In genomic region chr14:61269321-61270083, GRCh38 we compare ENCODE assay signal across 8 cellular contexts. TPM values are rescaled to one million over a fixed set of nuclear protein-coding genes. Genes with fewer than 3 reads are reported as not detected.
DNase-seq lines count a peak whose midpoint lies in the region; ATAC-seq and TF ChIP-seq lines count a peak whose summit lies in the region.

No MANE protein-coding gene starts in this region.

- H3K36me3 Mint-ChIP-seq in CD4-positive, alpha-beta T cell (ENCODE audit: low read depth) = no peaks in the 10 kb centered on the region
- H3K36me3 Mint-ChIP-seq in activated CD8-positive, alpha-beta T cell treated with anti-CD3 and anti-CD28 coated beads for 36 hours (ENCODE audit: low read depth) = no peaks in the 10 kb centered on the region

- no peak overlapping the region for H2BK120ac ChIP-seq in mesenchymal stem cell (ENCODE audit: low read depth, low read length)

- H3K4me3 Mint-ChIP-seq in CD4-positive, alpha-beta T cell = peak overlapping the region; percentile 42
- peak overlapping the region; percentile 68 for H3K4me3 Mint-ChIP-seq in activated CD8-positive, alpha-beta T cell treated with anti-CD3 and anti-CD28 coated beads for 36 hours

- intact Hi-C loops in CD4-positive, alpha-beta T cell (cut with DNase I, micrococcal nuclease) = loop anchor here (1.0 to 2.0 kb wide), 6 partner anchors 16 to 858 kb away; no protein-coding TSS in a partner anchor
- intact Hi-C loops in activated CD8-positive, alpha-beta T cell treated with anti-CD3 and anti-CD28 coated beads for 36 hours (cut with micrococcal nuclease) = loop anchor here (5.0 to 10.0 kb wide), 2 partner anchors 568 to 855 kb away; no protein-coding TSS in a partner anchor

- no peak overlapping the region for H3K27ac ChIP-seq in CD4-positive, alpha-beta T cell (ENCODE audit: low read depth, low read length)
- H3K27ac ChIP-seq in HL-60 (replicated peaks) = no peak overlapping the region
- H3K27ac ChIP-seq in mesenchymal stem cell (ENCODE audit: low read length, poor library complexity, severe bottlenecking) = no peak overlapping the region

- no peak overlapping the region for H3K27ac Mint-ChIP-seq in CD4-positive, alpha-beta T cell
- H3K27ac Mint-ChIP-seq in activated CD8-positive, alpha-beta T cell treated with anti-CD3 and anti-CD28 coated beads for 36 hours = no peak overlapping the region

- H4K91ac ChIP-seq in mesenchymal stem cell (ENCODE audit: low read length) = no peak overlapping the region

- H3K79me1 ChIP-seq in mesenchymal stem cell (replicated peaks; ENCODE audit: low read length, poor library complexity, severe bottlenecking) = no peaks in the 10 kb centered on the region

- POLR2A ChIA-PET in CD4-positive, alpha-beta T cell (lab: Charles Lee) = interaction anchor here (0.5 kb wide), 1 partner anchor 8 kb away, joined by 4 read pairs; no protein-coding TSS in a partner anchor
- POLR2A ChIA-PET in activated CD8-positive, alpha-beta T cell treated with anti-CD3 and anti-CD28 coated beads for 36 hours (lab: Charles Lee) = interaction anchor here (0.9 kb wide), 1 partner anchor 11 kb away, joined by 3 read pairs; the partner anchor contains the start of gene TMEM30B

- 15% methylated on average over 15 of the region's 21 CpGs for WGBS in mesenchymal stem cell

- H4K8ac ChIP-seq in mesenchymal stem cell (ENCODE audit: low read length) = no peak overlapping the region

- H2BK15ac ChIP-seq in mesenchymal stem cell (ENCODE audit: low read depth, poor library complexity, severe bottlenecking) = no peak overlapping the region

- H2AFZ ChIP-seq in mesenchymal stem cell (ENCODE audit: low read depth, low read length) = no peak overlapping the region

- H2BK5ac ChIP-seq in mesenchymal stem cell (ENCODE audit: low read depth, low read length, poor library complexity, severe bottlenecking) = no peak overlapping the region

- H3K9me3 Mint-ChIP-seq in CD4-positive, alpha-beta T cell = no peaks in the 10 kb centered on the region
- no peaks in the 10 kb centered on the region for H3K9me3 Mint-ChIP-seq in activated CD8-positive, alpha-beta T cell treated with anti-CD3 and anti-CD28 coated beads for 36 hours

- peak overlapping the region; percentile 98 for H3K4me2 ChIP-seq in mesenchymal stem cell (ENCODE audit: low read length, poor library complexity, severe bottlenecking)

- no peaks in the 10 kb centered on the region for H3K36me3 ChIP-seq in mesenchymal stem cell (ENCODE audit: control insufficient read depth in 1 of 2, insufficient read depth in 2 of 2, low read depth in 1 of 2, low read length in 2 of 2)

- H3K9ac ChIP-seq in mesenchymal stem cell (ENCODE audit: low read length) = peak overlapping the region; percentile 76

- no peak overlapping the region for H3K4ac ChIP-seq in mesenchymal stem cell (ENCODE audit: low read depth in 1 of 2, low read length in 2 of 2)

- H3K9me3 ChIP-seq in CD4-positive, alpha-beta T cell (ENCODE audit: control insufficient read depth, low read length) = no peaks in the 10 kb centered on the region
- H3K9me3 ChIP-seq in mesenchymal stem cell (ENCODE audit: control insufficient read depth, low read length) = no peaks in the 10 kb centered on the region

- DNase-seq in CD4-positive, alpha-beta T cell = peak; percentile 61 to 77 (median 67)
- DNase-seq in HL-60 (ENCODE audit: low read depth in 1 of 2, low spot score in 1 of 2) = peak; percentile 4 to 51
- DNase-seq in NCI-H774 (lab: John Stamatoyannopoulos, UW) = peak; percentile 64
- peak; percentile 94 for DNase-seq in activated CD8-positive, alpha-beta T cell treated with anti-CD3 and anti-CD28 coated beads for 36 hours
- peak; percentile 57 for DNase-seq in effector CD4-positive, alpha-beta T cell
- DNase-seq in mesenchymal stem cell = peak; percentile 73
- DNase-seq in stimulated activated CD8-positive, alpha-beta memory T cell treated with anti-CD3 and anti-CD28 coated beads, Interleukin-15, amount 100 ng/mL, for 1 hour (ENCODE audit: low read depth) = peak; percentile 63

- no peak overlapping the region for H3K18ac ChIP-seq in mesenchymal stem cell (ENCODE audit: low read depth in 1 of 2, low read length in 2 of 2)

- no peak overlapping the region for H2AK5ac ChIP-seq in mesenchymal stem cell (ENCODE audit: low read length, severe bottlenecking)

- H3K23ac ChIP-seq in mesenchymal stem cell (ENCODE audit: low read length in 2 of 2) = no peak overlapping the region

- ATAC-seq in CD4-positive, alpha-beta T cell (ENCODE audit: poor library complexity) = peak; percentile 97
- peak; percentile 90 for ATAC-seq in GM19463 (IDR thresholded peaks at IDR 0.05; ENCODE audit: unreplicated experiment)
- peak; percentile 99 for ATAC-seq in activated CD8-positive, alpha-beta T cell treated with anti-CD3 and anti-CD28 coated beads for 36 hours

- H3K4me3 ChIP-seq in HL-60 (replicated peaks; ENCODE audit: insufficient read depth, low read length) = peak overlapping the region; percentile 25
- H3K4me3 ChIP-seq in mesenchymal stem cell (ENCODE audit: insufficient read depth in 1 of 2, low read depth in 1 of 2, low read length in 2 of 2) = peak overlapping the region; percentile 50 to 75

- peaks cover 25% of the 10 kb centered on the region for H3K27me3 ChIP-seq in CD4-positive, alpha-beta T cell (ENCODE audit: control insufficient read depth, insufficient read depth, low read length)
- H3K27me3 ChIP-seq in HL-60 (ENCODE audit: insufficient read depth, poor library complexity, severe bottlenecking) (peaks cover 18% of the 10 kb centered on the region), mesenchymal stem cell (ENCODE audit: control insufficient read depth in 1 of 2, insufficient read depth in 1 of 2, low read length in 2 of 2) (peaks cover 0 to 17% of the 10 kb centered on the region in 2 experiments)

- H3K27me3 Mint-ChIP-seq in CD4-positive, alpha-beta T cell = peaks cover 60% of the 10 kb centered on the region
- H3K27me3 Mint-ChIP-seq in activated CD8-positive, alpha-beta T cell treated with anti-CD3 and anti-CD28 coated beads for 36 hours = peaks cover 28% of the 10 kb centered on the region

- TF ChIP-seq CTCF in CD4-positive, alpha-beta T cell (IDR thresholded peaks at IDR 0.05) = peak; percentile 82
- peak; percentile 64 for TF ChIP-seq CTCF in HL-60 (IDR thresholded peaks at IDR 0.05; ENCODE audit: insufficient read depth, low read length)
- peak; percentile 81 for TF ChIP-seq CTCF in activated CD8-positive, alpha-beta T cell treated with anti-CD3 and anti-CD28 coated beads for 36 hours (IDR thresholded peaks at IDR 0.05)

- CTCF ChIA-PET in CD4-positive, alpha-beta T cell (lab: Charles Lee) = interaction anchor here (0.6 to 2.1 kb wide), 8 partner anchors 11 to 568 kb away, joined by 3 to 10 read pairs (median 4); partner anchors contain the start of gene TMEM30B
- CTCF ChIA-PET in activated CD8-positive, alpha-beta T cell treated with anti-CD3 and anti-CD28 coated beads for 36 hours (lab: Charles Lee) = interaction anchor here (0.6 to 6.7 kb wide), 21 partner anchors 9 to 857 kb away, joined by 3 to 61 read pairs (median 4); partner anchors contain the start of gene TMEM30B

- H3K14ac ChIP-seq in mesenchymal stem cell (ENCODE audit: low read length in 2 of 2) = no peak overlapping the region

- H3K4me1 ChIP-seq in mesenchymal stem cell (ENCODE audit: control insufficient read depth, insufficient read depth, low read depth, low read length) = peaks cover 1% of the 10 kb centered on the region

- peaks cover 5% of the 10 kb centered on the region for H3K4me1 Mint-ChIP-seq in CD4-positive, alpha-beta T cell (ENCODE audit: low read depth)
- H3K4me1 Mint-ChIP-seq in activated CD8-positive, alpha-beta T cell treated with anti-CD3 and anti-CD28 coated beads for 36 hours (ENCODE audit: low read depth) = no peaks in the 10 kb centered on the region

- no peak overlapping the region for H2BK12ac ChIP-seq in mesenchymal stem cell (ENCODE audit: low read length in 2 of 2)

RNA-seq across cellular contexts. Expression of gene TMEM30B, which starts 11.6 kb away (rescaled TPM):
- total RNA-seq in CD4-positive, alpha-beta T cell = 1 to 10 TPM; 8.9 to 9.1 TPM
- total RNA-seq in activated CD8-positive, alpha-beta T cell treated with anti-CD3 and anti-CD28 coated beads for 36 hours = 1 to 10 TPM; 1.7 to 1.8 TPM
- polyA plus RNA-seq in mesenchymal stem cell (2013, experiment 1 of 2) = not detected
- polyA plus RNA-seq in mesenchymal stem cell (2013, experiment 2 of 2) = not detected

RNA-seq across cellular contexts. Expression of gene PRKCH, which starts 51.9 kb away (rescaled TPM):
- total RNA-seq in CD4-positive, alpha-beta T cell = 100 to 1,000 TPM; 378 to 385 TPM
- 100 to 1,000 TPM; 193 to 194 TPM for total RNA-seq in activated CD8-positive, alpha-beta T cell treated with anti-CD3 and anti-CD28 coated beads for 36 hours
- polyA plus RNA-seq in mesenchymal stem cell (2013, experiment 1 of 2) = 0.58 TPM
- 0.30 TPM for polyA plus RNA-seq in mesenchymal stem cell (2013, experiment 2 of 2)

Comparison
In these comparisons a context has a peak if more than half of its experiments do, and no peak if none do; other contexts are left out.
1. DNase-seq: peak in every context shown above with its lines; median percentile 94 in activated CD8-positive, alpha-beta T cell treated with anti-CD3 and anti-CD28 coated beads for 36 hours; 73 in mesenchymal stem cell; 67 in CD4-positive, alpha-beta T cell; 64 in NCI-H774; 63 in stimulated activated CD8-positive, alpha-beta memory T cell treated with anti-CD3 and anti-CD28 coated beads, Interleukin-15, amount 100 ng/mL, for 1 hour; 57 in effector CD4-positive, alpha-beta T cell; 28 in HL-60.